In genomic region chr12:13345722-13346121, GRCh38 we compare ENCODE assay signal across 33 cellular contexts.
"Had no signal": no experiment of that assay in that cellular context is flagged by ENCODE, and none has a peak within 500 bp of the region (broad histone marks: within the 10 kb centered on the region; RNA-seq: fewer than 3 reads in every experiment).

No MANE protein-coding gene starts in this region.

- H3K9me3 ChIP-seq: adrenal gland, body of pancreas, colonic mucosa, gastrocnemius medialis, heart left ventricle had no signal

- H3K4me1 ChIP-seq: adrenal gland, body of pancreas, colonic mucosa, gastrocnemius medialis, heart left ventricle had no signal

- H3K27me3 ChIP-seq: adrenal gland, body of pancreas, colonic mucosa, gastrocnemius medialis had no signal

- H3K36me3 Mint-ChIP-seq: activated CD4-positive, alpha-beta memory T cell treated with anti-CD3 and anti-CD28 coated beads for 36 hours; activated CD8-positive, alpha-beta memory T cell treated with anti-CD3 and anti-CD28 coated beads, Interleukin-2, amount 10 ng/mL, durations not matched to agents 7 days and 5 days; activated naive CD4-positive, alpha-beta T cell treated with anti-CD3 and anti-CD28 coated beads, Interleukin-2, amount 50 U/mL, for 24 hours; activated naive CD8-positive, alpha-beta T cell treated with anti-CD3 and anti-CD28 coated beads for 36 hours had no signal

- H3K36me3 ChIP-seq: adrenal gland, colonic mucosa, gastrocnemius medialis, heart left ventricle had no signal

- H3K27ac Mint-ChIP-seq: activated CD4-positive, alpha-beta memory T cell treated with anti-CD3 and anti-CD28 coated beads for 36 hours; activated CD4-positive, alpha-beta T cell treated with anti-CD3 and anti-CD28 coated beads for 36 hours; activated CD4-positive, alpha-beta T cell treated with anti-CD3 and anti-CD28 coated beads, Interleukin-2, amount 10 ng/mL, durations not matched to agents 24 days and 14 days; activated CD8-positive, alpha-beta memory T cell treated with anti-CD3 and anti-CD28 coated beads, Interleukin-2, amount 10 ng/mL, durations not matched to agents 7 days and 5 days; activated CD8-positive, alpha-beta T cell treated with anti-CD3 and anti-CD28 coated beads, Interleukin-2, amount 10 ng/mL, durations not matched to agents 7 days and 5 days; activated naive CD4-positive, alpha-beta T cell treated with anti-CD3 and anti-CD28 coated beads for 36 hours; activated naive CD4-positive, alpha-beta T cell treated with anti-CD3 and anti-CD28 coated beads, Interleukin-2, amount 50 U/mL, for 24 hours; activated naive CD8-positive, alpha-beta T cell treated with anti-CD3 and anti-CD28 coated beads for 36 hours; activated naive CD8-positive, alpha-beta T cell treated with anti-CD3 and anti-CD28 coated beads, Interleukin-2, amount 50 U/mL, for 24 hours; activated T-helper 1 cell treated with anti-CD3 and anti-CD28 coated beads, Interleukin-12 subunit alpha, Interleukin-12 subunit beta, Interleukin-2, Interleukin-4 antibody, amounts not matched to agents 30 ng/mL and 10 ng/mL and 1 ng/mL, durations not matched to agents 14 hours and 24 hours and 36 hours; activated T-helper 2 cell treated with anti-CD3 and anti-CD28 coated beads, Interferon-gamma antibody, Interleukin-2, Interleukin-4, amounts not matched to agents 10 μg/mL and 5 μg/mL and 100 μg/mL, durations not matched to agents 14 hours and 24 hours and 36 hours had no signal

- H3K4me3 ChIP-seq: adrenal gland, body of pancreas, colonic mucosa, gastrocnemius medialis, heart left ventricle had no signal

- DNase-seq: activated CD4-positive, alpha-beta memory T cell treated with anti-CD3 and anti-CD28 coated beads for 36 hours; activated CD4-positive, alpha-beta T cell treated with anti-CD3 and anti-CD28 coated beads for 36 hours; activated CD4-positive, CD25-positive, alpha-beta regulatory T cell; activated CD4-positive, CD25-positive, alpha-beta regulatory T cell treated with anti-CD3 and anti-CD28 coated beads, Interleukin-2, amount 50 U/mL, for 72 hours; activated CD8-positive, alpha-beta memory T cell treated with anti-CD3 and anti-CD28 coated beads, Interleukin-2, amount 10 ng/mL, durations not matched to agents 7 days and 5 days; activated CD8-positive, alpha-beta memory T cell treated with anti-CD3 and anti-CD28 coated beads, Interleukin-2, amount 50 U/mL, for 4 hours; activated CD8-positive, alpha-beta T cell treated with anti-CD3 and anti-CD28 coated beads, Interleukin-2, amount 10 ng/mL, durations not matched to agents 7 days and 5 days; activated effector memory CD4-positive, alpha-beta T cell treated with anti-CD3 and anti-CD28 coated beads, Interleukin-2, amount 50 U/mL, for 16 hours; activated naive CD4-positive, alpha-beta T cell treated with anti-CD3 and anti-CD28 coated beads for 36 hours; activated naive CD8-positive, alpha-beta T cell treated with anti-CD3 and anti-CD28 coated beads for 36 hours; activated naive CD8-positive, alpha-beta T cell treated with anti-CD3 and anti-CD28 coated beads, Interleukin-2, amount 50 U/mL, for 24 hours; activated T-cell treated with anti-CD3 and anti-CD28 coated beads, Interleukin-2, amount 50 U/mL, for 1 hour; activated T-cell treated with anti-CD3 and anti-CD28 coated beads, Interleukin-2, amount 50 U/mL, for 48 hours; adrenal gland; amygdala; aorta; body of pancreas; caudate nucleus; cerebellar nuclear complex; colonic mucosa; effector CD8-positive, alpha-beta T cell; foreskin fibroblast; gastrocnemius medialis; glutamatergic neuron; heart left ventricle; T-helper 2 cell had no signal

- H3K9me3 Mint-ChIP-seq: activated CD4-positive, alpha-beta memory T cell treated with anti-CD3 and anti-CD28 coated beads for 36 hours; activated naive CD4-positive, alpha-beta T cell treated with anti-CD3 and anti-CD28 coated beads for 36 hours; activated naive CD4-positive, alpha-beta T cell treated with anti-CD3 and anti-CD28 coated beads, Interleukin-2, amount 50 U/mL, for 24 hours; activated naive CD8-positive, alpha-beta T cell treated with anti-CD3 and anti-CD28 coated beads for 36 hours; activated naive CD8-positive, alpha-beta T cell treated with anti-CD3 and anti-CD28 coated beads, Interleukin-2, amount 50 U/mL, for 24 hours; activated T-helper 1 cell treated with anti-CD3 and anti-CD28 coated beads, Interleukin-12 subunit alpha, Interleukin-12 subunit beta, Interleukin-2, Interleukin-4 antibody, amounts not matched to agents 30 ng/mL and 10 ng/mL and 1 ng/mL, durations not matched to agents 14 hours and 24 hours and 36 hours; activated T-helper 2 cell treated with anti-CD3 and anti-CD28 coated beads, Interferon-gamma antibody, Interleukin-2, Interleukin-4, amounts not matched to agents 10 μg/mL and 5 μg/mL and 100 μg/mL, durations not matched to agents 14 hours and 24 hours and 36 hours had no signal

- H3K4me3 Mint-ChIP-seq: activated CD4-positive, alpha-beta memory T cell treated with anti-CD3 and anti-CD28 coated beads for 36 hours; activated CD4-positive, alpha-beta T cell treated with anti-CD3 and anti-CD28 coated beads for 36 hours; activated CD4-positive, alpha-beta T cell treated with anti-CD3 and anti-CD28 coated beads, Interleukin-2, amount 10 ng/mL, durations not matched to agents 24 days and 14 days; activated CD8-positive, alpha-beta memory T cell treated with anti-CD3 and anti-CD28 coated beads, Interleukin-2, amount 10 ng/mL, durations not matched to agents 7 days and 5 days; activated CD8-positive, alpha-beta T cell treated with anti-CD3 and anti-CD28 coated beads, Interleukin-2, amount 10 ng/mL, durations not matched to agents 7 days and 5 days; activated naive CD4-positive, alpha-beta T cell treated with anti-CD3 and anti-CD28 coated beads for 36 hours; activated naive CD4-positive, alpha-beta T cell treated with anti-CD3 and anti-CD28 coated beads, Interleukin-2, amount 50 U/mL, for 24 hours; activated naive CD8-positive, alpha-beta T cell treated with anti-CD3 and anti-CD28 coated beads for 36 hours; activated naive CD8-positive, alpha-beta T cell treated with anti-CD3 and anti-CD28 coated beads, Interleukin-2, amount 50 U/mL, for 24 hours; activated T-helper 1 cell treated with anti-CD3 and anti-CD28 coated beads, Interleukin-12 subunit alpha, Interleukin-12 subunit beta, Interleukin-2, Interleukin-4 antibody, amounts not matched to agents 30 ng/mL and 10 ng/mL and 1 ng/mL, durations not matched to agents 14 hours and 24 hours and 36 hours had no signal

- ATAC-seq: activated CD4-positive, alpha-beta T cell treated with anti-CD3 and anti-CD28 coated beads for 36 hours; activated CD8-positive, alpha-beta memory T cell treated with anti-CD3 and anti-CD28 coated beads, Interleukin-2, amount 10 ng/mL, durations not matched to agents 7 days and 5 days; activated CD8-positive, alpha-beta T cell treated with anti-CD3 and anti-CD28 coated beads, Interleukin-2, amount 10 ng/mL, durations not matched to agents 7 days and 5 days; activated naive CD8-positive, alpha-beta T cell treated with anti-CD3 and anti-CD28 coated beads, Interleukin-2, amount 50 U/mL, for 24 hours; body of pancreas; gastrocnemius medialis; heart left ventricle had no signal

- H3K27ac ChIP-seq: adrenal gland, body of pancreas, colonic mucosa, epithelial cell of prostate, gastrocnemius medialis, heart left ventricle had no signal

- FAIRE-seq: endometrium, endothelial cell of umbilical vein had no signal
